ENCODE assay signal across 16 cellular contexts in the genomic region with DNA sequence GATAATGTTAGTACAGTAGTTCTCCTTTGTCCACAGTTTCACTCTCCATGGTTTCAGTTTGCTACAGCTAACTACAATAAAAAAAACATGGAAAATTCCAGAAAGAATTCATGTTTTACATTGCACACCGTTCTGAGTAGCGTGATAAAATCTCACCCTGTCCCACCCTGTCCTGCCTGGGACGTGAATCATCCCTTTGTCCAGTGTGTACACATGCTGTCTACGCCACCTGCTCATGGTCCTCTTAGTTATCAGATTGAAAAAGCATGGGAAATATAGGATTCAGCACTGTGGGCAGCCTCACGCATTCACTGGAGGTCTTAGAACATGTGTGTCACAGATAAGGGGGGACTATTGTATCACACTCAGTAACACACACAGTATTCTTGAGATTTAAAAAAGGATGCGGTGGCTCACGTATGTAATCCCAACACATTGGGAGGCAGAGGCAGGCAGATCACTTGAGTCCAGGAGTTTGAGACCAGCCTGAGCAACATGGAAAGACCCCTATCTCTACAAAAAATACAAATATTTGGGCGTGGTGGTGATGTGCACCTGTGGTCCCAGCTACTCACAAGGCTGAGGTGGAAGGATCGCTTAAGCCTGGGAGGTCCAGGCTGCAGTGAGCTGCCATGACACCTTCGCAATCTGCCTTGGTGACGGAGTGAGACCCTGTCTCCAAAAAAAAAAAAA. TPM values are rescaled to one million over a fixed set of nuclear protein-coding genes. Genes with fewer than 3 reads are reported as not detected.
DNase-seq lines count a peak whose midpoint lies in the region; ATAC-seq, FAIRE-seq and TF ChIP-seq lines count a peak whose summit lies in the region.
"Had no signal": no experiment of that assay in that cellular context is flagged by ENCODE, and none has a peak within 500 bp of the region (broad histone marks: within the 10 kb centered on the region; RNA-seq: fewer than 3 reads in every experiment).

No MANE protein-coding gene starts in this region.

- H3K9ac ChIP-seq in H1 (replicated peaks in 1 of 4; ENCODE audit: extremely low read depth in 1 of 4, low read depth in 3 of 4, low read length in 3 of 4) (no peak overlapping the region), parathyroid adenoma (no peak overlapping the region)

- no peak for TF ChIP-seq POLR2A in Peyer's patch (IDR thresholded peaks at IDR 0.05)
- TF ChIP-seq POLR2A in H1 (IDR thresholded peaks at IDR 0.05; ENCODE audit: control extremely low read depth in 1 of 2, low read depth in 2 of 2, low read length in 2 of 2) = no peak

- H4K91ac ChIP-seq in H1 (replicated peaks; ENCODE audit: insufficient read length, low read length) = no peak overlapping the region

- no peak overlapping the region for H3K56ac ChIP-seq in H1 (replicated peaks; ENCODE audit: insufficient read length, low read depth, low read length)

- no peak overlapping the region for H3K14ac ChIP-seq in H1 (ENCODE audit: insufficient read length)

- H3K4me1 ChIP-seq in Peyer's patch (peaks cover 0 to 34% (median 4%) of the 10 kb centered on the region in 4 donors), H1 (replicated peaks in 1 of 4; ENCODE audit: control insufficient read depth in 3 of 4, insufficient read depth in 4 of 4, low read length in 3 of 4) (peaks cover 0 to 3% (median 1%) of the 10 kb centered on the region in 4 experiments; a peak in 2 of 7 replicates), parathyroid adenoma (peaks cover 22% of the 10 kb centered on the region)

- H3K9me3 Mint-ChIP-seq in HFFc6 = no peaks in the 10 kb centered on the region
- H3K9me3 Mint-ChIP-seq: GM23338 had no signal

- TF ChIP-seq EP300 in H1 (IDR thresholded peaks at IDR 0.05; ENCODE audit: borderline replicate concordance in 1 of 2, low read depth in 2 of 2, low read length in 2 of 2) = no peak

- H3K4me3 ChIP-seq in Peyer's patch (no peak overlapping the region), H1 (ENCODE audit: extremely low read depth in 1 of 4, insufficient read depth in 2 of 4, low read depth in 3 of 4, low read length in 4 of 4) (no peak overlapping the region), parathyroid adenoma (ENCODE audit: low read depth, low read length) (peak overlapping the region; percentile 38)
- H3K4me3 ChIP-seq: GM23338, pancreas had no signal

- no peak overlapping the region for H3K18ac ChIP-seq in H1 (ENCODE audit: extremely low read depth, low read length)

- H3K27me3 ChIP-seq in Peyer's patch (no peaks in the 10 kb centered on the region), H1 (replicated peaks in 1 of 4; ENCODE audit: control insufficient read depth in 3 of 4, extremely low read depth in 1 of 4, insufficient read depth in 3 of 4, low read length in 3 of 4) (no peaks in the 10 kb centered on the region), parathyroid adenoma (ENCODE audit: control insufficient read depth, insufficient read depth, low read length) (no peaks in the 10 kb centered on the region)
- H3K27me3 ChIP-seq: pancreas had no signal

- no peaks in the 10 kb centered on the region for H3K23me2 ChIP-seq in H1 (ENCODE audit: low read depth, low read length)

- peak overlapping the region; percentile 54; the same call in 1 of the 2 replicates for H3K27ac Mint-ChIP-seq in HFFc6
- H3K27ac Mint-ChIP-seq: GM23338 had no signal

- no peaks in the 10 kb centered on the region for H3K79me1 ChIP-seq in H1 (ENCODE audit: low read depth, low read length)

- H3K36me3 ChIP-seq in Peyer's patch (no peaks in the 10 kb centered on the region), H1 (ENCODE audit: control insufficient read depth in 2 of 4, insufficient read depth in 4 of 4, low read length in 3 of 4) (no peaks in the 10 kb centered on the region), parathyroid adenoma (ENCODE audit: control insufficient read depth, insufficient read depth, low read length) (no peaks in the 10 kb centered on the region)
- H3K36me3 ChIP-seq: pancreas had no signal

- TF ChIP-seq CTCF in HFFc6 (IDR thresholded peaks at IDR 0.05) = no peak
- TF ChIP-seq CTCF in Peyer's patch (IDR thresholded peaks at IDR 0.05) = no peak
- no peak for TF ChIP-seq CTCF in H1 (IDR thresholded peaks at IDR 0.05; ENCODE audit: control extremely low read depth in 1 of 3, insufficient read depth in 1 of 3, low read depth in 1 of 3, low read length in 3 of 3)
- no peak for TF ChIP-seq CTCF in parathyroid adenoma (IDR thresholded peaks at IDR 0.05)

- H4K5ac ChIP-seq in H1 (ENCODE audit: insufficient read length, low read depth, low read length) = no peak overlapping the region

- H2BK15ac ChIP-seq in H1 (ENCODE audit: low read length) = peak overlapping the region; percentile 49; the same call in 1 of the 2 replicates

- POLR2A ChIA-PET in H1 (lab: Charles Lee; ENCODE audit: partially characterized antibody) = interaction anchor here (0.7 kb wide), 1 partner anchor 30 kb away, joined by 3 read pairs; no protein-coding TSS in a partner anchor

- CTCF ChIA-PET in H1 (lab: Charles Lee; ENCODE audit: partially characterized antibody) = interaction anchor here (1.6 to 1.9 kb wide), 2 partner anchors 9 to 41 kb away, joined by 3 to 15 read pairs; partner anchors contain the start of gene FLNB

- peak overlapping the region; percentile 38 for H3K4me3 Mint-ChIP-seq in HFFc6
- H3K4me3 Mint-ChIP-seq: GM23338 had no signal

- H3K4me2 ChIP-seq in H1 (ENCODE audit: insufficient read depth in 1 of 2, low read depth in 2 of 2, low read length in 2 of 2) = no peak overlapping the region
- peak overlapping the region; percentile 51 for H3K4me2 ChIP-seq in parathyroid adenoma (ENCODE audit: low read length)
- H3K4me2 ChIP-seq: GM23338 had no signal

- no peaks in the 10 kb centered on the region for H3K36me3 Mint-ChIP-seq in HFFc6 (ENCODE audit: low read depth)

- H3K79me2 ChIP-seq in H1 (ENCODE audit: control insufficient read depth in 1 of 2, insufficient read depth in 2 of 2, low read length in 2 of 2) (no peaks in the 10 kb centered on the region), parathyroid adenoma (no peaks in the 10 kb centered on the region)

- H2AFZ ChIP-seq in H1 (ENCODE audit: low read length) = no peak overlapping the region
- H2AFZ ChIP-seq in parathyroid adenoma = peak overlapping the region; percentile 65

- H3K27ac ChIP-seq in Peyer's patch (peak overlapping the region in 3 of 4 donors; percentile 72 to 94 (median 88)), H1 (ENCODE audit: low read depth, low read length) (no peak overlapping the region), parathyroid adenoma (peak overlapping the region; percentile 97)

- WGBS in H1 (ENCODE audit: extremely low coverage in 1 of 2, insufficient coverage in 1 of 2, insufficient read length in 1 of 2, insufficient replicate concordance in 2 of 2, low coverage in 1 of 2, low lambda C conversion rate in 2 of 2, missing lambda C conversion rate in 1 of 2), 2 experiments = 89% methylated on average over 10 of the region's 11 CpGs; no CpG with 5 or more reads in 1 of the 2 experiments

- no peak for TF ChIP-seq RAD21 in H1 (IDR thresholded peaks at IDR 0.05 in 1 of 2, conservative IDR thresholded peaks at IDR 0.05 in 1 of 2; ENCODE audit: low read depth in 2 of 2, low read length in 2 of 2)

- no peaks in the 10 kb centered on the region for H3K9me3 ChIP-seq in Peyer's patch
- H3K9me3 ChIP-seq in H1 (ENCODE audit: insufficient read depth in 2 of 2, low read depth in 1 of 2, low read length in 1 of 2) = no peaks in the 10 kb centered on the region
- no peaks in the 10 kb centered on the region for H3K9me3 ChIP-seq in parathyroid adenoma (ENCODE audit: control insufficient read depth, low read length)
- H3K9me3 ChIP-seq: pancreas had no signal

- H3K4me1 Mint-ChIP-seq in HFFc6 (ENCODE audit: low read depth) = peaks cover 33% of the 10 kb centered on the region
- H3K4me1 Mint-ChIP-seq: GM23338 had no signal

- no peaks in the 10 kb centered on the region for H4K20me1 ChIP-seq in H1 (replicated peaks in 1 of 2; ENCODE audit: control insufficient read depth in 1 of 2, insufficient read depth in 2 of 2, low read length in 2 of 2)

- no peak overlapping the region for H2AK5ac ChIP-seq in H1 (ENCODE audit: low read depth, low read length)

- no peak overlapping the region for H4K8ac ChIP-seq in H1 (ENCODE audit: extremely low read depth, insufficient read depth, low read length)

- no peak overlapping the region for H3K4ac ChIP-seq in H1 (replicated peaks; ENCODE audit: insufficient read length, low read depth, low read length)

- no peak for ATAC-seq in HG03159 (IDR thresholded peaks at IDR 0.05; ENCODE audit: unreplicated experiment)
- no peak for ATAC-seq in HG02981 (IDR thresholded peaks at IDR 0.05; ENCODE audit: unreplicated experiment)
- ATAC-seq: GM23338 had no signal

- no peak overlapping the region for H2BK120ac ChIP-seq in H1 (replicated peaks; ENCODE audit: low read depth, low read length)

- no peak for FAIRE-seq in H1 (lab: Jason Lieb, UNC)
- FAIRE-seq: pancreas had no signal

- no peaks in the 10 kb centered on the region; the same call in 1 of the 2 replicates for H3K27me3 Mint-ChIP-seq in HFFc6 (ENCODE audit: insufficient read depth)

- no peak overlapping the region for H2BK20ac ChIP-seq in H1 (ENCODE audit: low read length)

- H3K23ac ChIP-seq in H1 (ENCODE audit: insufficient read length) = no peak overlapping the region

- no peak overlapping the region for H2BK5ac ChIP-seq in H1 (ENCODE audit: low read depth, low read length)

- no peak overlapping the region for H2BK12ac ChIP-seq in H1 (ENCODE audit: low read depth, low read length)

- DNase-seq in HFFc6 (peak; percentile 65), Peyer's patch (no peak), H1 (ENCODE audit: low read depth in 1 of 2, low spot score in 2 of 2) (no peak), NCI-H82 (lab: John Stamatoyannopoulos, UW) (no peak)
- DNase-seq in NK-92 treated with Interleukin-12 subunit alpha and Interleukin-12 subunit beta, amount 100 ng/mL, for 24 hours (lab: John Stamatoyannopoulos, UW) = no peak
- DNase-seq: activated gamma-delta T cell treated with Interleukin-2 at 50 U/mL for 16 hours; DMS79; foreskin melanocyte; KG1; NCI-H1930; pancreas; stimulated activated CD4-positive, alpha-beta T cell treated with anti-CD3 and anti-CD28 coated beads, Interleukin-15, amount 100 ng/mL, for 24 hours had no signal

TF ChIP-seq in H1, 55 proteins besides CTCF, POLR2A, EP300 and RAD21 (continues in another document):
- TF ChIP-seq FOSL1 (IDR thresholded peaks at IDR 0.05; ENCODE audit: insufficient read depth, low read depth, low read length) (no peak), JUN (IDR thresholded peaks at IDR 0.05; ENCODE audit: low read depth, low read length) (no peak)

RNA-seq across cellular contexts. Expression of gene FLNB, which starts 8.7 kb away (rescaled TPM):
- total RNA-seq in HFFc6 (2021; fragmentation: NEBNext Ultra II Directional; extraction: Animal tissue kit (Norgen Biotek cat#: 25700)) = 100 to 1,000 TPM in 3 of 6 experiments, 10 to 100 TPM in 3; 93.8 to 117 (median 98.7) TPM
- total RNA-seq in Peyer's patch = 100 to 1,000 TPM; 116 to 533 (median 439) TPM
- total RNA-seq in H1 (2021; fragmentation: NEBNext Ultra II Directional; extraction: Animal tissue kit (Norgen Biotek cat#: 25700)) = 118 and 122 TPM in 2 replicates
- polyA plus RNA-seq in H1 (2011; rRNA removed) = 72.2 and 72.3 TPM in 2 replicates
- 53.0 TPM for polyA plus RNA-seq in H1 (2011; cell fraction: cytosol; rRNA removed)
- 599 TPM for polyA plus RNA-seq in H1 (2011; cell fraction: nucleus; rRNA removed)
- polyA plus RNA-seq in H1 (2012, experiment 1 of 2) = 82.4 to 123 TPM (median 108 TPM) in 4 replicates
- polyA plus RNA-seq in H1 (2012, experiment 2 of 2) = 47.2 TPM
- 96.1 TPM for polyA plus RNA-seq in H1 (2013, experiment 1 of 2)
- 85.9 TPM for polyA plus RNA-seq in H1 (2013, experiment 2 of 2)
- 249 and 262 TPM in 2 replicates for polyA minus RNA-seq in H1 (2011; rRNA and poly(A)+ RNA removed)
- 121 TPM for polyA minus RNA-seq in H1 (2011; cell fraction: cytosol; rRNA and poly(A)+ RNA removed)
- 391 TPM for polyA minus RNA-seq in H1 (2011; cell fraction: nucleus; rRNA and poly(A)+ RNA removed)
